ENCODE assay signal across 9 cellular contexts in the genomic region with DNA sequence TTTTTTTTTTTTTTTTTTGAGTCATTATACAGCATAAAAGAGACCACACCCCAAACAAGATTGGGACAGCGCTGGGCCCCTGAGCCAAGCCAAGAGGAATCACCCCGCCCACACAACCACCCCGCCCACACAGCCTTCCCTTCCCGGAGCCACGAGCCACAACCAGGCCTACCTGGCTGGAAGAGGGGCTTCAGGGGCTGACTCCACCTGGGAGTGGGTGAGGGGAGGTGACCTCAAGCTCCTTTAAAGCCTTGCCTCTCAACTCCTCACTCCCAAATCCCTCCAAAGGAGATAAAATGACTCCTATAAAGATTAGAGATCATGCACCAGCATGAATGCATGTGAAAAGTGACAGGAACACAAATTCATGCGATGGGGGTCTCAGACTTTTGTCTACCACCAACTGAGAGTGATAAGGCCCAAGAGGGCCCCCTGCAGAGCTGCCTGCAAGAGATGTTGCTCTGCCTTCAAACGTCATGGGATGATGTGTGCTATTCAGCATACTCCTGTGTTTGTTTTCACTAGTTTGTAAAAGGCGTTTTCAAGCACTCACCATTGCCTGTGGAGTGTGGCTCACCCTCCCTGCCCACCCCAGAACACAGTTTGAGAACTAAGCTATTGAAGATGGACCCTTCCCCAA. TPM values are rescaled to one million over a fixed set of nuclear protein-coding genes. Genes with fewer than 3 reads are reported as not detected.
DNase-seq lines count a peak whose midpoint lies in the region; ATAC-seq and TF ChIP-seq lines count a peak whose summit lies in the region.
"Had no signal": no experiment of that assay in that cellular context is flagged by ENCODE, and none has a peak within 500 bp of the region (broad histone marks: within the 10 kb centered on the region; RNA-seq: fewer than 3 reads in every experiment).

No MANE protein-coding gene starts in this region.

- CTCF ChIA-PET in CD8-positive, alpha-beta T cell (lab: Charles Lee): interaction anchor here (0.6 to 3.4 kb wide), 11 partner anchors 10 to 217 kb away, joined by 3 to 18 read pairs (median 3); no protein-coding TSS in a partner anchor

- peak; percentile 46 for ATAC-seq in CD8-positive, alpha-beta T cell
- ATAC-seq in HG02885 (IDR thresholded peaks at IDR 0.05; ENCODE audit: poor library complexity, unreplicated experiment) (peak; percentile 12), memory B cell (ENCODE audit: low read depth) (peak; percentile 13), HG02938 (IDR thresholded peaks at IDR 0.05; ENCODE audit: unreplicated experiment) (no peak)

- H3K27me3 Mint-ChIP-seq in CD8-positive, alpha-beta T cell (ENCODE audit: low read depth): no peaks in the 10 kb centered on the region
- H3K27me3 Mint-ChIP-seq in memory B cell: peaks cover 4% of the 10 kb centered on the region

- POLR2A ChIA-PET in CD8-positive, alpha-beta T cell (lab: Charles Lee): interaction anchor here (0.7 to 1.3 kb wide), 3 partner anchors 8 to 37 kb away, joined by 3 to 6 read pairs (median 5); a partner anchor contains a TSS

- TF ChIP-seq CTCF in CD8-positive, alpha-beta T cell (IDR thresholded peaks at IDR 0.05): no peak
- no peak for TF ChIP-seq CTCF in choroid plexus epithelial cell (conservative IDR thresholded peaks at IDR 0.05; ENCODE audit: low read depth, low read length)

- H3K4me3 ChIP-seq in CD8-positive, alpha-beta T cell (ENCODE audit: low read depth, low read length): no peak overlapping the region
- H3K4me3 ChIP-seq in choroid plexus epithelial cell (ENCODE audit: low read depth, low read length): no peak overlapping the region

- no peaks in the 10 kb centered on the region for H3K9me3 Mint-ChIP-seq in CD8-positive, alpha-beta T cell
- H3K9me3 Mint-ChIP-seq in memory B cell: no peaks in the 10 kb centered on the region

- H3K36me3 Mint-ChIP-seq in CD8-positive, alpha-beta T cell: no peaks in the 10 kb centered on the region
- no peaks in the 10 kb centered on the region for H3K36me3 Mint-ChIP-seq in memory B cell

- H3K4me3 Mint-ChIP-seq in CD8-positive, alpha-beta T cell: no peak overlapping the region
- H3K4me3 Mint-ChIP-seq in memory B cell: no peak overlapping the region

- H3K36me3 ChIP-seq in CD8-positive, alpha-beta T cell (ENCODE audit: insufficient read depth, low read length): no peaks in the 10 kb centered on the region

- H3K27ac ChIP-seq in CD8-positive, alpha-beta T cell (ENCODE audit: low read depth, low read length): no peak overlapping the region
- H3K27ac ChIP-seq: epithelial cell of prostate had no signal

- peaks cover 31% of the 10 kb centered on the region for H3K4me1 ChIP-seq in CD8-positive, alpha-beta T cell (ENCODE audit: insufficient read depth, low read length)

- H3K27ac Mint-ChIP-seq in CD8-positive, alpha-beta T cell: no peak overlapping the region
- no peak overlapping the region for H3K27ac Mint-ChIP-seq in memory B cell

- intact Hi-C loops in CD8-positive, alpha-beta T cell (cut with DNase I, micrococcal nuclease): loop anchor here (1.0 to 5.0 kb wide), 4 partner anchors 36 to 185 kb away; no protein-coding TSS in a partner anchor

- no peaks in the 10 kb centered on the region for H3K27me3 ChIP-seq in CD8-positive, alpha-beta T cell (ENCODE audit: insufficient read depth, low read length)

- peaks cover 40% of the 10 kb centered on the region for H3K4me1 Mint-ChIP-seq in CD8-positive, alpha-beta T cell (ENCODE audit: low read depth)
- peaks cover 30% of the 10 kb centered on the region for H3K4me1 Mint-ChIP-seq in memory B cell

- H3K9me3 ChIP-seq in CD8-positive, alpha-beta T cell (ENCODE audit: low read length): no peaks in the 10 kb centered on the region

- peak in 2 of 7 experiments; percentile 13 to 42 for DNase-seq in CD8-positive, alpha-beta T cell
- peak; percentile 33 for DNase-seq in choroid plexus epithelial cell (ENCODE audit: low read depth)
- peak in 1 of 2 donors; percentile 8 for DNase-seq in memory B cell (ENCODE audit: low spot score in 2 of 2)
- DNase-seq in SK-N-DZ (ENCODE audit: low spot score): no peak
- DNase-seq in NCI-H2029 treated with DMSO at 0.1 percent for 48 hours (lab: John Stamatoyannopoulos, UW): no peak
- no peak for DNase-seq in NCI-H2029 (lab: John Stamatoyannopoulos, UW)

RNA-seq across cellular contexts. Expression of a gene that starts 23.1 kb away (rescaled TPM):
- 100 to 1,000 TPM; 359 to 364 TPM for total RNA-seq in CD8-positive, alpha-beta T cell
- polyA plus RNA-seq in SK-N-DZ (2014; cell fraction: cytosol; rRNA removed): 65.3 and 76.1 TPM in 2 replicates
- 26.8 and 37.7 TPM in 2 replicates for polyA plus RNA-seq in SK-N-DZ (2014; cell fraction: nucleus; rRNA removed)
